Comparison of ENCODE assay signal across 14 cellular contexts in genomic region chr13:61144301-61144700, GRCh38.
DNase-seq lines count a peak whose midpoint lies in the region; ATAC-seq and TF ChIP-seq lines count a peak whose summit lies in the region.
"Had no signal": no experiment of that assay in that cellular context is flagged by ENCODE, and none has a peak within 500 bp of the region (broad histone marks: within the 10 kb centered on the region; RNA-seq: fewer than 3 reads in every experiment).

No MANE protein-coding gene starts in this region.

- H3K27ac ChIP-seq in gastroesophageal sphincter (peak overlapping the region in 3 of 4 donors; percentile 39 to 73 (median 65)), right cardiac atrium (ENCODE audit: low read length) (peak overlapping the region; percentile 7)
- H3K27ac ChIP-seq: BLaER1 treated with 17β-estradiol and CSF1 and Interleukin-3, amounts not matched to agents 10 nM and 100 nM had no signal

- H3K27me3 ChIP-seq in gastroesophageal sphincter (no peaks in the 10 kb centered on the region), right cardiac atrium (ENCODE audit: control insufficient read depth, insufficient read depth) (no peaks in the 10 kb centered on the region)
- H3K27me3 ChIP-seq: BLaER1 treated with 17β-estradiol and CSF1 and Interleukin-3, amounts not matched to agents 10 nM and 100 nM had no signal

- H3K36me3 ChIP-seq in gastroesophageal sphincter = no peaks in the 10 kb centered on the region

- peak; percentile 54 for ATAC-seq in gastroesophageal sphincter
- ATAC-seq in right cardiac atrium = peak in 1 of 2 donors; percentile 62

- DNase-seq in G401 (ENCODE audit: low spot score) = peak; percentile 47
- peak; percentile 35 for DNase-seq in cerebellar cortex (ENCODE audit: low spot score)
- DNase-seq in right cardiac atrium = peak in 1 of 3 donors; percentile 13
- DNase-seq in NCI-H146 (lab: John Stamatoyannopoulos, UW) = no peak
- no peak for DNase-seq in globus pallidus (ENCODE audit: low spot score)
- no peak for DNase-seq in T-helper 9 cell
- DNase-seq in UCSD-AML1 (lab: John Stamatoyannopoulos, UW; ENCODE audit: unreplicated experiment) = no peak
- DNase-seq: ACHN; CD4-positive, CD25-positive, alpha-beta regulatory T cell; DMS53; HCEC 1CT; HFFc6 had no signal

- intact Hi-C loops in right cardiac atrium (cut with DNase I) = no loop called here

- H3K4me1 ChIP-seq in gastroesophageal sphincter (peaks cover 0 to 27% (median 0%) of the 10 kb centered on the region in 3 donors), right cardiac atrium (ENCODE audit: control insufficient read depth, insufficient read depth, low read length) (peaks cover 2% of the 10 kb centered on the region)

- no peaks in the 10 kb centered on the region for H3K9me3 ChIP-seq in gastroesophageal sphincter
- no peaks in the 10 kb centered on the region for H3K9me3 ChIP-seq in right cardiac atrium (ENCODE audit: control insufficient read depth, low read length)

- TF ChIP-seq CTCF in gastroesophageal sphincter (IDR thresholded peaks at IDR 0.05) = no peak

- no peak overlapping the region for H3K4me3 ChIP-seq in gastroesophageal sphincter
- H3K4me3 ChIP-seq in right cardiac atrium (ENCODE audit: low read length) = no peak overlapping the region
- H3K4me3 ChIP-seq: BLaER1 treated with 17β-estradiol and CSF1 and Interleukin-3, amounts not matched to agents 10 nM and 100 nM had no signal

- TF ChIP-seq POLR2A in gastroesophageal sphincter (IDR thresholded peaks at IDR 0.05) = no peak

- WGBS in gastroesophageal sphincter (ENCODE audit: low coverage in 1 of 2), 2 donors = 75% methylated on average over 1 of the region's 1 CpG; no CpG with 5 or more reads in 1 of the 2 donors
- 48% methylated on average over 1 of the region's 1 CpG for WGBS in right cardiac atrium

- in situ Hi-C loops in G401 (cut with HindIII; ENCODE audit: low sequenced_read_pairs) = no loop called here

- no peak for TF ChIP-seq EP300 in gastroesophageal sphincter (IDR thresholded peaks at IDR 0.05)

Comparison
In these comparisons a context has a peak if more than half of its experiments do, and no peak if none do; other contexts are left out.
1. DNase-seq: peak in G401 (single experiment) and cerebellar cortex (single experiment); none in NCI-H146 (single experiment), globus pallidus (single experiment), T-helper 9 cell (single experiment) and UCSD-AML1 (single experiment).